8 cellular contexts compared by ENCODE assay signal in genomic region chr11:43578346-43579170, GRCh38.
DNase-seq lines count a peak whose midpoint lies in the region; ATAC-seq and TF ChIP-seq lines count a peak whose summit lies in the region.

No MANE protein-coding gene starts in this region.

- H2AFZ ChIP-seq in neural cell (ENCODE audit: low read depth, low read length) = no peak overlapping the region

- H3K27me3 ChIP-seq in BLaER1 = peaks cover 100% of the 10 kb centered on the region
- H3K27me3 ChIP-seq in neural cell (ENCODE audit: insufficient read depth, low read depth, low read length) = peaks cover 78% of the 10 kb centered on the region

- H3F3A ChIP-seq in neural cell (ENCODE audit: insufficient read depth, low read length, poor library complexity, severe bottlenecking) = no peaks in the 10 kb centered on the region

- H3K9ac ChIP-seq in BLaER1 = no peak overlapping the region
- peak overlapping the region; percentile 98 for H3K9ac ChIP-seq in neural cell (ENCODE audit: low read length)

- TF ChIP-seq EP300 in neural cell (conservative IDR thresholded peaks at IDR 0.05; ENCODE audit: poor library complexity, severe bottlenecking) = no peak

- TF ChIP-seq CTCF in neural cell (IDR thresholded peaks at IDR 0.05; ENCODE audit: poor library complexity, severe bottlenecking) = no peak

- H4K20me1 ChIP-seq in BLaER1 (peaks cover 36% of the 10 kb centered on the region; the same call in 1 of the 2 replicates), neural cell (ENCODE audit: insufficient read depth) (no peaks in the 10 kb centered on the region)

- H3K27ac ChIP-seq in BLaER1 = no peak overlapping the region
- H3K27ac ChIP-seq in neural cell (ENCODE audit: low read length) = peak overlapping the region; percentile 98

- H3K4me2 ChIP-seq in BLaER1 (peak overlapping the region; percentile 95), neural cell (ENCODE audit: low read length) (peak overlapping the region; percentile 93)

- no peak for TF ChIP-seq RAD21 in neural cell (conservative IDR thresholded peaks at IDR 0.05)

- H3K4me1 ChIP-seq in BLaER1 = no peaks in the 10 kb centered on the region

- H3K4me3 ChIP-seq in BLaER1 (peak overlapping the region; percentile 73), neural cell (ENCODE audit: low read length) (peak overlapping the region; percentile 94)

- H3K36me3 ChIP-seq in BLaER1 (no peaks in the 10 kb centered on the region), neural cell (ENCODE audit: insufficient read depth, low read length) (no peaks in the 10 kb centered on the region)

- DNase-seq in LoVo (ENCODE audit: low spot score) (peak; percentile 10), cerebellar cortex (ENCODE audit: low spot score) (peak; percentile 31), MV-4-11 (lab: John Stamatoyannopoulos, UW) (no peak)

- ATAC-seq in GM21529 (IDR thresholded peaks at IDR 0.05; ENCODE audit: unreplicated experiment) (no peak), HG02678 (IDR thresholded peaks at IDR 0.05; ENCODE audit: unreplicated experiment) (no peak), HG03095 (IDR thresholded peaks at IDR 0.05; ENCODE audit: unreplicated experiment) (no peak)

- no peaks in the 10 kb centered on the region for H3K9me2 ChIP-seq in neural cell (ENCODE audit: insufficient read depth, low read length)

- H3K9me3 ChIP-seq in BLaER1 = peaks cover 21% of the 10 kb centered on the region
- H3K9me3 ChIP-seq in neural cell (ENCODE audit: low read length) = no peaks in the 10 kb centered on the region

- H3K79me2 ChIP-seq in neural cell (replicated peaks; ENCODE audit: insufficient read depth, low read length) = no peaks in the 10 kb centered on the region

TF ChIP-seq in neural cell, 6 proteins besides CTCF, POLR2A, EP300 and RAD21:
- no peak for TF ChIP-seq REST (IDR thresholded peaks at IDR 0.05; ENCODE audit: borderline replicate concordance)
- TF ChIP-seq EZH2 (IDR thresholded peaks at IDR 0.05; ENCODE audit: borderline replicate concordance, insufficient read depth, low read length, poor library complexity, severe bottlenecking) = no peak
- TF ChIP-seq TAF1 (IDR thresholded peaks at IDR 0.05; ENCODE audit: low read depth) = no peak
- TF ChIP-seq POLR2AphosphoS5 (IDR thresholded peaks at IDR 0.05) = peak; percentile 40
- TF ChIP-seq MXI1 (conservative IDR thresholded peaks at IDR 0.05; ENCODE audit: poor library complexity, severe bottlenecking) = no peak
- no peak for TF ChIP-seq SMC3 (conservative IDR thresholded peaks at IDR 0.05; ENCODE audit: poor library complexity)
